ENCODE assay signal across 22 cellular contexts in genomic region chrX:45449982-45450381, GRCh38.
DNase-seq lines count a peak whose midpoint lies in the region; ATAC-seq and TF ChIP-seq lines count a peak whose summit lies in the region.
"Had no signal": no experiment of that assay in that cellular context is flagged by ENCODE, and none has a peak within 500 bp of the region (broad histone marks: within the 10 kb centered on the region; RNA-seq: fewer than 3 reads in every experiment).

No MANE protein-coding gene starts in this region.

- no peak overlapping the region for H3K4ac ChIP-seq in IMR-90 (ENCODE audit: low read depth, low read length)

- H3K4me1 ChIP-seq in BLaER1, result peaks cover 58% of the 10 kb centered on the region
- peaks cover 5% of the 10 kb centered on the region for H3K4me1 ChIP-seq in IMR-90 (ENCODE audit: control insufficient read depth, insufficient read depth, low read length)
- H3K4me1 ChIP-seq in adipocyte (ENCODE audit: control insufficient read depth, insufficient read depth, low read length), result peaks cover 15% of the 10 kb centered on the region
- no peaks in the 10 kb centered on the region for H3K4me1 ChIP-seq in OCI-LY7 (ENCODE audit: insufficient read depth, low read length, poor library complexity, severe bottlenecking)

- CTCF ChIA-PET in IMR-90 (lab: Yijun Ruan, JAX), result no interaction called here
- CTCF ChIA-PET in OCI-LY7 (lab: Charles Lee; ENCODE audit: unreplicated experiment), result no interaction called here

- TF ChIP-seq CTCF in IMR-90 (conservative IDR thresholded peaks at IDR 0.05; ENCODE audit: low read depth, low read length) (no peak), fibroblast of villous mesenchyme (IDR thresholded peaks at IDR 0.05; ENCODE audit: insufficient read depth, low read depth, low read length) (no peak), OCI-LY7 (conservative IDR thresholded peaks at IDR 0.05; ENCODE audit: low read length) (no peak)

- POLR2A ChIA-PET in IMR-90 (lab: Charles Lee; ENCODE audit: unreplicated experiment), result no interaction called here
- POLR2A ChIA-PET in OCI-LY7 (lab: Charles Lee), result no interaction called here

- H3K36me3 ChIP-seq in BLaER1, result no peaks in the 10 kb centered on the region
- no peaks in the 10 kb centered on the region for H3K36me3 ChIP-seq in IMR-90 (ENCODE audit: control insufficient read depth, insufficient read depth, low read length)
- H3K36me3 ChIP-seq in adipocyte (ENCODE audit: control insufficient read depth, insufficient read depth, low read length, severe bottlenecking), result no peaks in the 10 kb centered on the region
- no peaks in the 10 kb centered on the region for H3K36me3 ChIP-seq in OCI-LY7 (ENCODE audit: insufficient read depth, low read length)
- H3K36me3 ChIP-seq: esophagus squamous epithelium, thoracic aorta had no signal

- H2AFZ ChIP-seq in IMR-90 (replicated peaks; ENCODE audit: low read length, poor library complexity), result no peak overlapping the region
- H2AFZ ChIP-seq in OCI-LY7 (ENCODE audit: low read length), result no peak overlapping the region

- peak overlapping the region; percentile 75 for H3K4me2 ChIP-seq in BLaER1
- H3K4me2 ChIP-seq in IMR-90 (ENCODE audit: low read depth, low read length), result no peak overlapping the region
- H3K4me2 ChIP-seq in OCI-LY7 (ENCODE audit: low read length), result no peak overlapping the region

- no peak overlapping the region for H2BK120ac ChIP-seq in IMR-90 (ENCODE audit: low read depth, low read length)

- H3K23ac ChIP-seq in IMR-90 (ENCODE audit: low read depth, low read length), result no peak overlapping the region

- H2BK5ac ChIP-seq in IMR-90 (ENCODE audit: low read depth, low read length, poor library complexity, severe bottlenecking), result no peak overlapping the region

- in situ Hi-C loops in IMR-90 (cut with MboI; ENCODE audit: low sequenced_read_pairs), result no loop called here

- H3K27me3 ChIP-seq in BLaER1, result no peaks in the 10 kb centered on the region
- H3K27me3 ChIP-seq in IMR-90 (ENCODE audit: control insufficient read depth, insufficient read depth, low read length), result peaks cover 11% of the 10 kb centered on the region
- peaks cover 11% of the 10 kb centered on the region for H3K27me3 ChIP-seq in adipocyte (replicated peaks; ENCODE audit: control insufficient read depth, insufficient read depth, low read length)
- H3K27me3 ChIP-seq: esophagus squamous epithelium had no signal

- TF ChIP-seq POLR2A in IMR-90 (IDR thresholded peaks at IDR 0.05; ENCODE audit: low read depth, low read length), result no peak

- 67% methylated on average over 1 of the region's 1 CpG; no CpG with 5 or more reads in 1 of the 2 experiments for WGBS in IMR-90 (ENCODE audit: extremely low coverage in 2 of 2, insufficient read length in 1 of 2), 2 experiments

- no peak overlapping the region for H3K4me3 ChIP-seq in BLaER1
- H3K4me3 ChIP-seq in IMR-90 (ENCODE audit: insufficient read depth, low read depth, low read length), result no peak overlapping the region
- no peak overlapping the region for H3K4me3 ChIP-seq in adipocyte (ENCODE audit: low read length)
- no peak overlapping the region for H3K4me3 ChIP-seq in fibroblast of villous mesenchyme (ENCODE audit: low read depth, low read length)
- H3K4me3 ChIP-seq in OCI-LY7 (ENCODE audit: low read depth, low read length, poor library complexity, severe bottlenecking), result no peak overlapping the region
- H3K4me3 ChIP-seq: esophagus squamous epithelium, thoracic aorta had no signal

- peak overlapping the region; percentile 62; the same call in 1 of the 2 replicates for H2BK20ac ChIP-seq in IMR-90 (ENCODE audit: low read depth, low read length)

- ATAC-seq in IMR-90 (ENCODE audit: low read depth) (no peak), GM21737 (IDR thresholded peaks at IDR 0.05; ENCODE audit: unreplicated experiment) (no peak), GM18858 (IDR thresholded peaks at IDR 0.05; ENCODE audit: unreplicated experiment) (no peak)
- ATAC-seq: stimulated activated naive B cell treated with anti-CD40 and anti-IgM and Interleukin-4, amounts not matched to agents 10 μg/mL and 1 μg/mL and 100 μg/mL, for 72 hours had no signal

- H3K79me1 ChIP-seq in IMR-90 (ENCODE audit: low read depth in 1 of 2, low read length in 2 of 2), result no peaks in the 10 kb centered on the region

- H3K18ac ChIP-seq in IMR-90 (ENCODE audit: low read depth, low read length), result no peak overlapping the region

- BruUV-seq in IMR-90 (replicated peaks; lab: Mats Ljungman, UMichigan), result no TSS peak
- BruUV-seq in OCI-LY7 (replicated peaks; lab: Mats Ljungman, UMichigan), result no TSS peak

- H4K91ac ChIP-seq in IMR-90 (ENCODE audit: insufficient read depth, low read depth, low read length), result no peak overlapping the region

- H4K20me1 ChIP-seq in BLaER1 (no peaks in the 10 kb centered on the region), IMR-90 (ENCODE audit: insufficient read depth, low read length) (no peaks in the 10 kb centered on the region), OCI-LY7 (ENCODE audit: insufficient read depth, low read length) (no peaks in the 10 kb centered on the region)

- no peak overlapping the region for H2AK5ac ChIP-seq in IMR-90 (ENCODE audit: low read depth, low read length)

- dilution Hi-C loops in IMR-90 (cut with HindIII; ENCODE audit: low sequenced_read_pairs, unreplicated experiment), result no loop called here

- no peaks in the 10 kb centered on the region for H3K79me2 ChIP-seq in OCI-LY7 (ENCODE audit: insufficient read depth, low read depth, low read length)

- DNase-seq in IMR-90 (no peak), adipocyte (ENCODE audit: low read depth) (peak; percentile 12), fibroblast of villous mesenchyme (ENCODE audit: low read depth) (peak; percentile 6), 8988T (no peak), OCI-LY7 (ENCODE audit: low spot score) (no peak)
- DNase-seq: activated CD4-positive, alpha-beta memory T cell treated with anti-CD3 and anti-CD28 coated beads for 36 hours; activated CD4-positive, CD25-positive, alpha-beta regulatory T cell; activated T-cell treated with anti-CD3 and anti-CD28 coated beads for 4 hours; effector CD4-positive, alpha-beta T cell; esophagus squamous epithelium; glutamatergic neuron; NCI-H146; NCI-H446 treated with DMSO at 0.1 percent for 48 hours; nephron progenitor cell; posterior cingulate gyrus; stimulated activated CD4-positive, alpha-beta T cell treated with anti-CD3 and anti-CD28 coated beads, Interleukin-1b, Interleukin-23, amount 100 ng/mL, for 48 hours; stimulated activated naive B cell treated with anti-CD40 and anti-IgM and Interleukin-4, amounts not matched to agents 10 μg/mL and 1 μg/mL and 100 μg/mL, for 72 hours; T1000 had no signal

- no peak overlapping the region for H3K9ac ChIP-seq in BLaER1
- no peak overlapping the region for H3K9ac ChIP-seq in IMR-90 (ENCODE audit: low read depth, low read length)
- no peak overlapping the region for H3K9ac ChIP-seq in adipocyte (ENCODE audit: low read length)

- no peak overlapping the region for H3K27ac ChIP-seq in BLaER1
- H3K27ac ChIP-seq in IMR-90 (ENCODE audit: insufficient read depth, low read length), result no peak overlapping the region
- no peak overlapping the region for H3K27ac ChIP-seq in OCI-LY7 (ENCODE audit: low read depth, low read length, poor library complexity, severe bottlenecking)
- H3K27ac ChIP-seq: esophagus squamous epithelium, thoracic aorta had no signal

- intact Hi-C loops in IMR-90 (cut with micrococcal nuclease) (no loop called here), OCI-LY7 (cut with micrococcal nuclease; ENCODE audit: unreplicated experiment) (no loop called here)

- TF ChIP-seq RAD21 in IMR-90 (IDR thresholded peaks at IDR 0.05; ENCODE audit: low read length), result no peak

- H2BK15ac ChIP-seq in IMR-90 (ENCODE audit: low read depth, low read length), result no peak overlapping the region

- H2AK9ac ChIP-seq in IMR-90 (replicated peaks; ENCODE audit: low read depth, low read length, poor library complexity), result no peak overlapping the region

- no peak overlapping the region for H4K5ac ChIP-seq in IMR-90 (ENCODE audit: low read depth, low read length)

- no peak overlapping the region for H3K56ac ChIP-seq in IMR-90 (ENCODE audit: extremely low read depth, insufficient read depth, low read length)

- no peak overlapping the region for H4K8ac ChIP-seq in IMR-90 (ENCODE audit: low read depth in 2 of 2, low read length in 2 of 2)

- no peaks in the 10 kb centered on the region for H3K9me1 ChIP-seq in IMR-90 (ENCODE audit: insufficient read depth, low read length)

- H3K14ac ChIP-seq in IMR-90 (replicated peaks; ENCODE audit: low read depth, low read length), result no peak overlapping the region

- no peaks in the 10 kb centered on the region for H3K9me2 ChIP-seq in OCI-LY7 (ENCODE audit: insufficient read depth, low read length)

- no peaks in the 10 kb centered on the region for H3K9me3 ChIP-seq in BLaER1
- H3K9me3 ChIP-seq in IMR-90 (ENCODE audit: control insufficient read depth, insufficient read depth, low read length), result no peaks in the 10 kb centered on the region
- H3K9me3 ChIP-seq in adipocyte (ENCODE audit: control insufficient read depth, low read length), result no peaks in the 10 kb centered on the region
- no peaks in the 10 kb centered on the region for H3K9me3 ChIP-seq in OCI-LY7 (ENCODE audit: low read length)
- H3K9me3 ChIP-seq: esophagus squamous epithelium, thoracic aorta had no signal

TF ChIP-seq in IMR-90, 13 proteins besides CTCF, POLR2A, EP300 and RAD21:
- TF ChIP-seq CHD1 (IDR thresholded peaks at IDR 0.05; ENCODE audit: low read depth, low read length), result no peak

Comparison
In these comparisons a context has a peak if more than half of its experiments do, and no peak if none do; other contexts are left out.
1. DNase-seq: peak in adipocyte (single experiment) and fibroblast of villous mesenchyme (single experiment); none in IMR-90 (single experiment), 8988T (single experiment) and OCI-LY7 (single experiment).